ENCODE assay signal across 20 cellular contexts in the genomic region with DNA sequence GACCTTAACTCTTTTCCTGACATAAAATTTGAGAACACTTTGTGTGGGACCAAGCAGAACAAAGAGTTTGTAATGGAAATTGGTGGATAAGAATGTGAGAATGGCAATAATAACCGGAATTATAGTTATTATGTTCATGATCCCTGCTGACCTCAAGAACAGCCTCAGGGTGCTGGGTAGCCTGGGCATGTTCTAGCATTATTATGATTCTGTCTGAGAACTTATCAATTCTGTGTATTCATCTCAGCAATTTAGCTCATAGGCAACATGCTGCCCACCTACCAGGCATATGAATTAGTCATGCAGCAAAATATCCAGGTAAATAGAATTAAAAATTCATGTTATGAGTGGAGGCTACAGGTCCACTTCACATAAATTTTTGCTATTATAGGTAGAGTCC.
"Had no signal": no experiment of that assay in that cellular context is flagged by ENCODE, and none has a peak within 500 bp of the region (broad histone marks: within the 10 kb centered on the region; RNA-seq: fewer than 3 reads in every experiment).

No MANE protein-coding gene starts in this region.

- H3K4me3 ChIP-seq: gastroesophageal sphincter, heart left ventricle, hepatocyte, lower lobe of right lung, neural progenitor cell, right lobe of liver, thoracic aorta, tibial nerve, upper lobe of left lung had no signal

- H3K27ac ChIP-seq: epithelial cell of prostate, gastroesophageal sphincter, heart left ventricle, hepatocyte, lower lobe of right lung, neural progenitor cell, parathyroid adenoma, right lobe of liver, thoracic aorta, tibial nerve, upper lobe of left lung had no signal

- H3K9me3 ChIP-seq: gastroesophageal sphincter, lower lobe of right lung, right lobe of liver, thoracic aorta, tibial nerve, upper lobe of left lung had no signal

- H3K27me3 ChIP-seq: gastroesophageal sphincter, heart left ventricle, hepatocyte, neural progenitor cell, right lobe of liver, tibial nerve, upper lobe of left lung had no signal

- DNase-seq: cortex of kidney; effector memory CD8-positive, alpha-beta T cell; foreskin fibroblast; heart left ventricle; left ventricle myocardium superior; lower lobe of right lung; right lobe of liver; small intestine; stimulated activated CD4-positive, alpha-beta T cell treated with anti-CD3 and anti-CD28 coated beads, Interleukin-15, amount 100 ng/mL, for 24 hours; stimulated activated CD4-positive, alpha-beta T cell treated with anti-CD3 and anti-CD28 coated beads, Interleukin-2, amount 100 ng/mL, for 48 hours; stimulated activated naive B cell treated with anti-CD40 and anti-IgM and Interleukin-4, amounts not matched to agents 10 μg/mL and 1 μg/mL and 100 μg/mL, for 72 hours; upper lobe of left lung had no signal

- ATAC-seq: effector memory CD8-positive, alpha-beta T cell; esophagus mucosa; gastroesophageal sphincter; heart left ventricle; left ventricle myocardium superior; lower lobe of right lung; right lobe of liver; stimulated activated naive B cell treated with anti-CD40 and anti-IgM and Interleukin-4, amounts not matched to agents 10 μg/mL and 1 μg/mL and 100 μg/mL, for 72 hours had no signal

- H3K4me1 ChIP-seq: lower lobe of right lung, neural progenitor cell, parathyroid adenoma, right lobe of liver, upper lobe of left lung had no signal

- H3K36me3 ChIP-seq: gastroesophageal sphincter, heart left ventricle, lower lobe of right lung, neural progenitor cell, right lobe of liver, thoracic aorta, tibial nerve, upper lobe of left lung had no signal
